Comparison of ENCODE assay signal across 27 cellular contexts in genomic region chr9:13082796-13083195, GRCh38.
DNase-seq lines count a peak whose midpoint lies in the region; ATAC-seq and TF ChIP-seq lines count a peak whose summit lies in the region.
"Had no signal": no experiment of that assay in that cellular context is flagged by ENCODE, and none has a peak within 500 bp of the region (broad histone marks: within the 10 kb centered on the region; RNA-seq: fewer than 3 reads in every experiment).

No MANE protein-coding gene starts in this region.

- WGBS in GM23248 (ENCODE audit: low coverage in 1 of 2, low lambda C conversion rate in 2 of 2, missing lambda C conversion rate in 2 of 2), 2 experiments: 90 to 93% methylated on average over 2 of the region's 2 CpGs

- no peak overlapping the region for H3K27ac ChIP-seq in GM23248
- H3K27ac ChIP-seq: adrenal gland, BLaER1, body of pancreas, esophagus squamous epithelium, heart right ventricle, lower lobe of right lung, SK-N-MC, upper lobe of right lung had no signal

- H3K9me3 ChIP-seq in GM23248 (ENCODE audit: low read depth): no peaks in the 10 kb centered on the region
- H3K9me3 ChIP-seq: adrenal gland, BLaER1, body of pancreas, esophagus squamous epithelium, lower lobe of right lung, upper lobe of right lung had no signal

- H3K9me2 ChIP-seq in GM23248 (ENCODE audit: insufficient read depth): no peaks in the 10 kb centered on the region

- H2AFZ ChIP-seq in GM23248: no peak overlapping the region

- no peak for TF ChIP-seq CTCF in LNCaP clone FGC (IDR thresholded peaks at IDR 0.05; ENCODE audit: control insufficient read depth, extremely low read depth, insufficient read depth)
- no peak for TF ChIP-seq CTCF in kidney epithelial cell (IDR thresholded peaks at IDR 0.05; ENCODE audit: insufficient read depth, low read length, poor library complexity, severe bottlenecking)

- no peak overlapping the region for H3K4me2 ChIP-seq in GM23248 (ENCODE audit: unreplicated experiment)
- H3K4me2 ChIP-seq: BLaER1 had no signal

- in situ Hi-C loops in GM23248 (cut with MboI): no loop called here

- H3K9ac ChIP-seq in GM23248: no peak overlapping the region
- H3K9ac ChIP-seq: BLaER1 had no signal

- peak; percentile 89 for ATAC-seq in SK-N-SH treated with all-trans-retinoic acid at 6 μM for 48 hours
- ATAC-seq in GM21515 (IDR thresholded peaks at IDR 0.05; ENCODE audit: unreplicated experiment): no peak
- ATAC-seq: body of pancreas; heart right ventricle; K562; lower lobe of right lung; natural killer cell; stimulated activated naive B cell treated with anti-CD40 and anti-IgM and Interleukin-4, amounts not matched to agents 10 μg/mL and 1 μg/mL and 100 μg/mL, for 72 hours; upper lobe of right lung had no signal

- DNase-seq in GM23248 (peak; percentile 5), LNCaP clone FGC (ENCODE audit: low read depth) (peak; percentile 74), kidney epithelial cell (ENCODE audit: low read depth) (peak; percentile 5), T-helper 9 cell (no peak), NCI-H2107 treated with DMSO at 0.1 percent for 48 hours (lab: John Stamatoyannopoulos, UW; ENCODE audit: unreplicated experiment) (no peak), COLO829 (ENCODE audit: low spot score) (no peak)
- DNase-seq: activated CD4-positive, alpha-beta T cell treated with anti-CD3 and anti-CD28 coated beads, Interleukin-2, amount 50 U/mL, for 48 hours; activated CD4-positive, CD25-positive, alpha-beta regulatory T cell treated with anti-CD3 and anti-CD28 coated beads, Interleukin-2, amount 50 U/mL, for 72 hours; activated naive CD4-positive, alpha-beta T cell treated with Interleukin-2 at 50 U/mL for 16 hours; adrenal gland; body of pancreas; COR-L47; endodermal cell; esophagus squamous epithelium; heart right ventricle; lower lobe of right lung; natural killer cell; NCI-H2029; occipital lobe; stimulated activated naive B cell treated with anti-CD40 and anti-IgM and Interleukin-4, amounts not matched to agents 10 μg/mL and 1 μg/mL and 100 μg/mL, for 72 hours; substantia nigra; upper lobe of right lung had no signal

- H3K27me3 ChIP-seq in GM23248 (replicated peaks; ENCODE audit: insufficient read depth) (no peaks in the 10 kb centered on the region), kidney epithelial cell (ENCODE audit: control insufficient read depth, insufficient read depth, low read length) (no peaks in the 10 kb centered on the region)
- H3K27me3 ChIP-seq: adrenal gland, BLaER1, body of pancreas, heart right ventricle, upper lobe of right lung had no signal

- peaks cover 11% of the 10 kb centered on the region; the same call in 1 of the 2 replicates for H3F3A ChIP-seq in GM23248 (ENCODE audit: insufficient read depth)

- H3K36me3 ChIP-seq in GM23248 (ENCODE audit: low read depth) (no peaks in the 10 kb centered on the region), kidney epithelial cell (ENCODE audit: control insufficient read depth, insufficient read depth, low read length) (no peaks in the 10 kb centered on the region)
- H3K36me3 ChIP-seq: adrenal gland, BLaER1, esophagus squamous epithelium, heart right ventricle, lower lobe of right lung, upper lobe of right lung had no signal

- no peaks in the 10 kb centered on the region for H4K20me1 ChIP-seq in GM23248 (ENCODE audit: insufficient read depth)
- H4K20me1 ChIP-seq: BLaER1 had no signal

- H3K79me2 ChIP-seq in GM23248 (ENCODE audit: insufficient read depth): no peaks in the 10 kb centered on the region

- H3K4me3 ChIP-seq in GM23248: no peak overlapping the region
- H3K4me3 ChIP-seq in LNCaP clone FGC (ENCODE audit: low read depth, low read length): peak overlapping the region; percentile 9; the same call in 1 of the 2 replicates
- H3K4me3 ChIP-seq in kidney epithelial cell (ENCODE audit: low read depth, low read length): no peak overlapping the region
- H3K4me3 ChIP-seq: adrenal gland, BLaER1, body of pancreas, esophagus squamous epithelium, heart right ventricle, K562, lower lobe of right lung, SK-N-MC, upper lobe of right lung had no signal

- H3K4me1 ChIP-seq in GM23248 (ENCODE audit: insufficient read depth): peaks cover 11% of the 10 kb centered on the region
- H3K4me1 ChIP-seq: adrenal gland, BLaER1, body of pancreas, heart right ventricle, lower lobe of right lung, upper lobe of right lung had no signal

TF ChIP-seq in SK-N-SH treated with all-trans-retinoic acid at 6 μM for 48 hours, 23 proteins besides CTCF, POLR2A, EP300 and RAD21:
- TF ChIP-seq, protein P1, sequence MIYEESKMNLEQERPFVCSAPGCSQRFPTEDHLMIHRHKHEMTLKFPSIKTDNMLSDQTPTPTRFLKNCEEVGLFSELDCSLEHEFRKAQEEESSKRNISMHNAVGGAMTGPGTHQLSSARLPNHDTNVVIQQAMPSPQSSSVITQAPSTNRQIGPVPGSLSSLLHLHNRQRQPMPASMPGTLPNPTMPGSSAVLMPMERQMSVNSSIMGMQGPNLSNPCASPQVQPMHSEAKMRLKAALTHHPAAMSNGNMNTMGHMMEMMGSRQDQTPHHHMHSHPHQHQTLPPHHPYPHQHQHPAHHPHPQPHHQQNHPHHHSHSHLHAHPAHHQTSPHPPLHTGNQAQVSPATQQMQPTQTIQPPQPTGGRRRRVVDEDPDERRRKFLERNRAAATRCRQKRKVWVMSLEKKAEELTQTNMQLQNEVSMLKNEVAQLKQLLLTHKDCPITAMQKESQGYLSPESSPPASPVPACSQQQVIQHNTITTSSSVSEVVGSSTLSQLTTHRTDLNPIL (CRISPR knock-in tag; IDR thresholded peaks at IDR 0.05; ENCODE audit: low read depth): no peak
- TF ChIP-seq, protein P2, sequence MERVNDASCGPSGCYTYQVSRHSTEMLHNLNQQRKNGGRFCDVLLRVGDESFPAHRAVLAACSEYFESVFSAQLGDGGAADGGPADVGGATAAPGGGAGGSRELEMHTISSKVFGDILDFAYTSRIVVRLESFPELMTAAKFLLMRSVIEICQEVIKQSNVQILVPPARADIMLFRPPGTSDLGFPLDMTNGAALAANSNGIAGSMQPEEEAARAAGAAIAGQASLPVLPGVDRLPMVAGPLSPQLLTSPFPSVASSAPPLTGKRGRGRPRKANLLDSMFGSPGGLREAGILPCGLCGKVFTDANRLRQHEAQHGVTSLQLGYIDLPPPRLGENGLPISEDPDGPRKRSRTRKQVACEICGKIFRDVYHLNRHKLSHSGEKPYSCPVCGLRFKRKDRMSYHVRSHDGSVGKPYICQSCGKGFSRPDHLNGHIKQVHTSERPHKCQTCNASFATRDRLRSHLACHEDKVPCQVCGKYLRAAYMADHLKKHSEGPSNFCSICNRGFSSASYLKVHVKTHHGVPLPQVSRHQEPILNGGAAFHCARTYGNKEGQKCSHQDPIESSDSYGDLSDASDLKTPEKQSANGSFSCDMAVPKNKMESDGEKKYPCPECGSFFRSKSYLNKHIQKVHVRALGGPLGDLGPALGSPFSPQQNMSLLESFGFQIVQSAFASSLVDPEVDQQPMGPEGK (CRISPR knock-in tag; IDR thresholded peaks at IDR 0.05; ENCODE audit: borderline replicate concordance): no peak
- no peak for TF ChIP-seq OSR1 (CRISPR knock-in tag; IDR thresholded peaks at IDR 0.05)
- no peak for TF ChIP-seq ESRRG (CRISPR knock-in tag; IDR thresholded peaks at IDR 0.05)
- no peak for TF ChIP-seq SNAI2 (CRISPR knock-in tag; IDR thresholded peaks at IDR 0.05)
- no peak for TF ChIP-seq ZNF565 (CRISPR knock-in tag; conservative IDR thresholded peaks at IDR 0.05; ENCODE audit: low read depth)
- no peak for TF ChIP-seq PPARA (CRISPR knock-in tag; IDR thresholded peaks at IDR 0.05; ENCODE audit: borderline replicate concordance)
- no peak for TF ChIP-seq ISL1 (CRISPR knock-in tag; IDR thresholded peaks at IDR 0.05)
- TF ChIP-seq ZC3H10 (CRISPR knock-in tag; IDR thresholded peaks at IDR 0.05): no peak
- TF ChIP-seq ARNTL (CRISPR knock-in tag; IDR thresholded peaks at IDR 0.05; ENCODE audit: borderline replicate concordance, low read depth): no peak
- no peak for TF ChIP-seq TCF4 (CRISPR knock-in tag; IDR thresholded peaks at IDR 0.05; ENCODE audit: borderline replicate concordance)
- no peak for TF ChIP-seq GLIS3 (CRISPR knock-in tag; IDR thresholded peaks at IDR 0.05)
- no peak for TF ChIP-seq CSRNP3 (CRISPR knock-in tag; IDR thresholded peaks at IDR 0.05)
- TF ChIP-seq ZNF8 (CRISPR knock-in tag; IDR thresholded peaks at IDR 0.05): no peak
TF ChIP-seq in SK-N-SH treated with all-trans-retinoic acid at 6 μM for 48 hours: peak in this region for 0.

Comparison
In these comparisons a context has a peak if more than half of its experiments do, and no peak if none do; other contexts are left out.
1. DNase-seq: peak in GM23248 (single experiment), LNCaP clone FGC (single experiment) and kidney epithelial cell (single experiment); none in T-helper 9 cell (single experiment), NCI-H2107 treated with DMSO at 0.1 percent for 48 hours (single experiment) and COLO829 (single experiment).